In the genomic region with DNA sequence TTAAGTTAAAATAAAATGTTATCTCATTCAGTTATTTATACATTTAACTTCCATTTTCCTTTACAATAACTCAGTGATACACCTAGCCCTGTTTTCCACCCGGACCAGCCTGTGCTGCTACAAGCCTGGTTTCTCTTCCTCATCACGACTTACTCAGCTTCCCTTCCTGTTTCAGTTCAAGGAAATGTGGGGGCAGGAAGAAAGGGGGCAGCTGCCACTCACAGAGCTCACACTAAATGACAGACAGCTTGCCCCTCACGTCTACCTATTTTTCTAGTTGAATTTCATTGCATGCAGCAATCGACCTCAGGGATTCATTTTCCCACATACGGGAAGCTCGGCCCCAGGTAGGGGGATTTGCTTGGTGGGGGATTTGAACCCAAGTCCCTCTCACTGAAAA, we compare ENCODE assay signal across 7 cellular contexts.
DNase-seq lines count a peak whose midpoint lies in the region; ATAC-seq, FAIRE-seq and TF ChIP-seq lines count a peak whose summit lies in the region.
"Not testable (repeated sequence)": the region's sequence is repeated elsewhere in the genome, so short reads cannot be mapped to it uniquely, and the experiment has no call there.

No MANE protein-coding gene starts in this region.

- ATAC-seq in stimulated activated effector memory CD8-positive, alpha-beta T cell treated with anti-CD3 and anti-CD28 coated beads, Interleukin-12 subunit alpha, Interleukin-12 subunit beta, amount 100 ng/mL, for 72 hours, result not testable (repeated sequence)

- not testable (repeated sequence) for H2AFZ ChIP-seq in OCI-LY3 (ENCODE audit: low read depth, low read length)

- not testable (repeated sequence) for H3K4me3 Mint-ChIP-seq in stimulated activated effector memory CD8-positive, alpha-beta T cell treated with anti-CD3 and anti-CD28 coated beads, Interleukin-12 subunit alpha, Interleukin-12 subunit beta, amount 100 ng/mL, for 72 hours

- peak overlapping the region; percentile 68 for H3K4me2 ChIP-seq in OCI-LY3 (ENCODE audit: low read length)

- H3K36me3 ChIP-seq in OCI-LY3 (replicated peaks; ENCODE audit: low read depth, low read length), result not testable (repeated sequence)

- DNase-seq in Ammon's horn (ENCODE audit: low spot score), result peak; percentile 12
- DNase-seq in GM12891 (ENCODE audit: insufficient read length, low spot score); stimulated activated effector memory CD8-positive, alpha-beta T cell treated with anti-CD3 and anti-CD28 coated beads, Interleukin-12 subunit alpha, Interleukin-12 subunit beta, amount 100 ng/mL, for 72 hours (ENCODE audit: low spot score in 2 of 2): not testable (repeated sequence)
- peak; percentile 7 to 54 for DNase-seq in NOMO-1 (lab: John Stamatoyannopoulos, UW; ENCODE audit: unreplicated experiment in 2 of 2)
- peak; percentile 53 for DNase-seq in activated CD8-positive, alpha-beta memory T cell treated with anti-CD3 and anti-CD28 coated beads for 24 hours
- DNase-seq in globus pallidus (ENCODE audit: low spot score), result peak; percentile 11

- not testable (repeated sequence) for H3K9me3 ChIP-seq in OCI-LY3 (ENCODE audit: insufficient read depth, low read length)

- not testable (repeated sequence) for H3K36me3 Mint-ChIP-seq in stimulated activated effector memory CD8-positive, alpha-beta T cell treated with anti-CD3 and anti-CD28 coated beads, Interleukin-12 subunit alpha, Interleukin-12 subunit beta, amount 100 ng/mL, for 72 hours

- not testable (repeated sequence) for H3K27me3 ChIP-seq in OCI-LY3 (ENCODE audit: low read depth, low read length)

- H3K27ac Mint-ChIP-seq in stimulated activated effector memory CD8-positive, alpha-beta T cell treated with anti-CD3 and anti-CD28 coated beads, Interleukin-12 subunit alpha, Interleukin-12 subunit beta, amount 100 ng/mL, for 72 hours, result peak overlapping the region; percentile 23

- H3K79me2 ChIP-seq in OCI-LY3 (ENCODE audit: low read length), result not testable (repeated sequence)

- peak overlapping the region; percentile 53 for H3K4me3 ChIP-seq in OCI-LY3 (ENCODE audit: low read length)

- H3K4me1 Mint-ChIP-seq in stimulated activated effector memory CD8-positive, alpha-beta T cell treated with anti-CD3 and anti-CD28 coated beads, Interleukin-12 subunit alpha, Interleukin-12 subunit beta, amount 100 ng/mL, for 72 hours, result not testable (repeated sequence)

- peak overlapping the region; percentile 58 for H3K9ac ChIP-seq in OCI-LY3 (ENCODE audit: low read length)

- H3K4me1 ChIP-seq in OCI-LY3 (ENCODE audit: low read length), result peaks cover 57% of the 10 kb centered on the region

- not testable (repeated sequence) for H4K20me1 ChIP-seq in OCI-LY3 (ENCODE audit: insufficient read depth, low read length)

- H3K27ac ChIP-seq in OCI-LY3 (ENCODE audit: low read length), result peak overlapping the region; percentile 73

- not testable (repeated sequence) for FAIRE-seq in GM12891 (lab: Jason Lieb, UNC)

- TF ChIP-seq POLR2A in GM12891 (IDR thresholded peaks at IDR 0.05; ENCODE audit: low read depth, low read length), result not testable (repeated sequence)

- H3K9me3 Mint-ChIP-seq in stimulated activated effector memory CD8-positive, alpha-beta T cell treated with anti-CD3 and anti-CD28 coated beads, Interleukin-12 subunit alpha, Interleukin-12 subunit beta, amount 100 ng/mL, for 72 hours, result not testable (repeated sequence)

- not testable (repeated sequence) for TF ChIP-seq CTCF in OCI-LY3 (IDR thresholded peaks at IDR 0.05; ENCODE audit: low read depth, low read length)

TF ChIP-seq in GM12891, 5 proteins besides CTCF, POLR2A, EP300 and RAD21:
- peak; percentile 74 for TF ChIP-seq SPI1 (IDR thresholded peaks at IDR 0.05; ENCODE audit: low read depth, low read length)
TF ChIP-seq in GM12891: peak in this region for 1; not testable (repeated sequence) for 4.
